7 cellular contexts compared by ENCODE assay signal in genomic region chrX:44545454-44545853, GRCh38. TPM values are rescaled to one million over a fixed set of nuclear protein-coding genes. Genes with fewer than 3 reads are reported as not detected.
DNase-seq lines count a peak whose midpoint lies in the region; ATAC-seq and TF ChIP-seq lines count a peak whose summit lies in the region.
"Not testable (repeated sequence)": the region's sequence is repeated elsewhere in the genome, so short reads cannot be mapped to it uniquely, and the experiment has no call there.

No MANE protein-coding gene starts in this region.

- peaks cover 19% of the 10 kb centered on the region for H3K79me2 ChIP-seq in hepatocyte

- not testable (repeated sequence) for H3K9me3 Mint-ChIP-seq in WTC11

- H3K4me3 ChIP-seq in colonic mucosa; hepatocyte; neutrophil (ENCODE audit: low read depth in 1 of 2, low read length in 1 of 2): not testable (repeated sequence)

- H3K4me3 Mint-ChIP-seq in WTC11, result not testable (repeated sequence)

- DNase-seq in CD1c-positive myeloid dendritic cell (ENCODE audit: extremely low spot score) (peak; percentile 5), KBM-7 (peak; percentile 86), OCI-M1 (lab: John Stamatoyannopoulos, UW) (peak; percentile 61), colonic mucosa (peak; percentile 60)
- not testable (repeated sequence) for DNase-seq in WTC11 (ENCODE audit: low spot score); hepatocyte (ENCODE audit: low spot score)

- CTCF ChIA-PET in WTC11 (lab: Charles Lee), result not testable (repeated sequence)

- not testable (repeated sequence) for H3K27me3 Mint-ChIP-seq in WTC11 (ENCODE audit: low read depth)

- not testable (repeated sequence) for H2AFZ ChIP-seq in hepatocyte

- H3K9ac ChIP-seq in colonic mucosa (ENCODE audit: low read depth in 2 of 2, low read length in 2 of 2), result not testable (repeated sequence)

- H3K4me1 ChIP-seq in colonic mucosa; hepatocyte (ENCODE audit: insufficient read depth): not testable (repeated sequence)
- H3K4me1 ChIP-seq in neutrophil (ENCODE audit: control insufficient read depth in 1 of 2, insufficient read depth in 1 of 2, low read depth in 1 of 2, low read length in 1 of 2), result peaks cover 13 to 24% of the 10 kb centered on the region in 2 experiments

- not testable (repeated sequence) for H3K27ac ChIP-seq in colonic mucosa
- H3K27ac ChIP-seq in hepatocyte (peak overlapping the region; percentile 11), neutrophil (peak overlapping the region; percentile 74)

- H3K4me1 Mint-ChIP-seq in WTC11, result peaks cover 29% of the 10 kb centered on the region

- not testable (repeated sequence) for H3K27me3 ChIP-seq in colonic mucosa, hepatocyte, neutrophil

- not testable (repeated sequence) for TF ChIP-seq CTCF in WTC11 (IDR thresholded peaks at IDR 0.05); colonic mucosa (IDR thresholded peaks at IDR 0.05); hepatocyte (IDR thresholded peaks at IDR 0.05; ENCODE audit: poor library complexity); neutrophil (IDR thresholded peaks at IDR 0.05)

- not testable (repeated sequence) for H4K20me1 ChIP-seq in hepatocyte (ENCODE audit: insufficient read depth, poor library complexity, severe bottlenecking)

- intact Hi-C loops in colonic mucosa (cut with DNase I), result not testable (repeated sequence)

- H3K36me3 ChIP-seq in colonic mucosa; hepatocyte (replicated peaks; ENCODE audit: insufficient read depth, low read depth); neutrophil: not testable (repeated sequence)

- H3K9me3 ChIP-seq in colonic mucosa; hepatocyte (ENCODE audit: low read depth); neutrophil: not testable (repeated sequence)

- 75% methylated on average over 5 of the region's 5 CpGs for WGBS in hepatocyte (ENCODE audit: low lambda C conversion rate, missing lambda C conversion rate)

- not testable (repeated sequence) for H3K9me2 ChIP-seq in hepatocyte (replicated peaks; ENCODE audit: insufficient read depth)

- not testable (repeated sequence) for H3K4me2 ChIP-seq in hepatocyte

- in situ Hi-C loops in KBM-7 (cut with MboI; ENCODE audit: low pct_unique_long_range_greater_than_20kb, low sequenced_read_pairs), result not testable (repeated sequence)

- not testable (repeated sequence) for ATAC-seq in WTC11

- not testable (repeated sequence) for H3K36me3 Mint-ChIP-seq in WTC11

- POLR2A ChIA-PET in WTC11 (lab: Charles Lee), result not testable (repeated sequence)

- H3K27ac Mint-ChIP-seq in WTC11, result peak overlapping the region; percentile 92

RNA-seq across cellular contexts. Expression of gene FUNDC1, which starts 2.8 kb away (rescaled TPM):
- total RNA-seq in WTC11 (2021), result 18.0 to 20.7 TPM (median 19.9 TPM) in 3 replicates
- 10 to 100 TPM; 11.9 to 14.3 TPM for total RNA-seq in colonic mucosa
- 29.0 and 36.1 TPM in 2 replicates for total RNA-seq in hepatocyte
- 27.8 and 33.8 TPM in 2 replicates for polyA plus RNA-seq in hepatocyte
